In genomic region chr4:185846550-185847210, GRCh38 we compare ENCODE assay signal across 18 cellular contexts. TPM values are rescaled to one million over a fixed set of nuclear protein-coding genes. Genes with fewer than 3 reads are reported as not detected.
DNase-seq lines count a peak whose midpoint lies in the region; ATAC-seq and TF ChIP-seq lines count a peak whose summit lies in the region.
"Had no signal": no experiment of that assay in that cellular context is flagged by ENCODE, and none has a peak within 500 bp of the region (broad histone marks: within the 10 kb centered on the region; RNA-seq: fewer than 3 reads in every experiment).

No MANE protein-coding gene starts in this region.

- ATAC-seq in GM21528 (IDR thresholded peaks at IDR 0.05; ENCODE audit: low FRiP score, unreplicated experiment) (no peak), HG03571 (IDR thresholded peaks at IDR 0.05; ENCODE audit: unreplicated experiment) (no peak), HG03457 (IDR thresholded peaks at IDR 0.05; ENCODE audit: unreplicated experiment) (no peak)
- ATAC-seq: effector memory CD8-positive, alpha-beta T cell; T-helper 17 cell had no signal

- no peak for TF ChIP-seq CTCF in astrocyte of the spinal cord (IDR thresholded peaks at IDR 0.05; ENCODE audit: low read depth, low read length)

- H3K56ac ChIP-seq in mesendoderm (ENCODE audit: low read length) = no peak overlapping the region

- H3K4me1 ChIP-seq in ACC112 (ENCODE audit: control insufficient read depth, insufficient read depth, low read length, unreplicated experiment) (peaks cover 19% of the 10 kb centered on the region), mesendoderm (ENCODE audit: control insufficient read depth, low read depth, low read length) (peaks cover 6% of the 10 kb centered on the region)
- H3K4me1 ChIP-seq: testis had no signal

- in situ Hi-C loops in astrocyte of the spinal cord (cut with HindIII; ENCODE audit: low sequenced_read_pairs) = no loop called here
- in situ Hi-C loops in KBM-7 (cut with MboI; ENCODE audit: low pct_unique_long_range_greater_than_20kb, low sequenced_read_pairs) = no loop called here

- H3K27me3 ChIP-seq in ACC112 (ENCODE audit: insufficient read depth, low read length) (no peaks in the 10 kb centered on the region), mesendoderm (ENCODE audit: insufficient read depth, low read length, poor library complexity) (no peaks in the 10 kb centered on the region)
- H3K27me3 ChIP-seq: testis had no signal

- POLR2A ChIA-PET in HEK293T (lab: Yijun Ruan, JAX) = interaction anchor here (0.8 to 1.2 kb wide), 2 partner anchors 11 to 35 kb away, joined by 3 read pairs; partner anchors contain the start of gene SORBS2

- H2BK5ac ChIP-seq in mesendoderm (ENCODE audit: low read length) = no peak overlapping the region

- H2AFZ ChIP-seq in ACC112 (ENCODE audit: low read length, unreplicated experiment) = peak overlapping the region; percentile 14

- H3K4me3 ChIP-seq in ACC112 (ENCODE audit: low read depth, low read length) (no peak overlapping the region; the same call in 1 of the 2 replicates), astrocyte of the spinal cord (ENCODE audit: low read depth, low read length) (no peak overlapping the region), mesendoderm (ENCODE audit: low read length) (no peak overlapping the region)
- H3K4me3 ChIP-seq: skin epidermis, testis had no signal

- H4K5ac ChIP-seq in mesendoderm (ENCODE audit: low read length) = no peak overlapping the region

- WGBS in mesendoderm (ENCODE audit: extremely low coverage, insufficient coverage, low lambda C conversion rate) = no CpG with 5 or more reads among the region's 5 CpGs

- H2AK5ac ChIP-seq in mesendoderm (ENCODE audit: low read length) = no peak overlapping the region

- DNase-seq in HEK293T (ENCODE audit: extremely low spot score) (no peak), astrocyte of the spinal cord (ENCODE audit: low read depth, low spot score) (peak; percentile 14), mesendoderm (no peak), KBM-7 (no peak)
- DNase-seq: activated CD8-positive, alpha-beta memory T cell treated with anti-CD3 and anti-CD28 coated beads for 24 hours; activated naive CD8-positive, alpha-beta T cell treated with anti-CD3 and anti-CD28 coated beads, Interleukin-2, amount 10 ng/mL, durations not matched to agents 7 days and 5 days; central memory CD4-positive, alpha-beta T cell; effector memory CD8-positive, alpha-beta T cell; stimulated activated CD4-positive, alpha-beta T cell treated with anti-CD3 and anti-CD28 coated beads, Interleukin-4, amount 100 ng/mL, for 4 hours; stimulated activated CD8-positive, alpha-beta memory T cell treated with anti-CD3 and anti-CD28 coated beads, Interleukin-4, amount 100 ng/mL, for 48 hours; T-helper 17 cell; testis had no signal

- CTCF ChIA-PET in HEK293T (lab: Yijun Ruan, JAX) = interaction anchor here (0.7 kb wide), 1 partner anchor 89 kb away, joined by 3 read pairs; no protein-coding TSS in a partner anchor

- peak overlapping the region; percentile 73 for H2BK120ac ChIP-seq in mesendoderm (ENCODE audit: low read depth, low read length)

- H3K4ac ChIP-seq in mesendoderm (ENCODE audit: low read depth, low read length) = no peak overlapping the region

- H3K4me2 ChIP-seq in mesendoderm (ENCODE audit: low read length) = no peak overlapping the region

- H4K8ac ChIP-seq in mesendoderm (ENCODE audit: low read depth, low read length) = no peak overlapping the region

- H3K79me1 ChIP-seq in mesendoderm (ENCODE audit: low read length) = no peaks in the 10 kb centered on the region

- no peak overlapping the region for H3K9ac ChIP-seq in mesendoderm (ENCODE audit: low read length)

- no peak overlapping the region for H2BK15ac ChIP-seq in mesendoderm (replicated peaks; ENCODE audit: low read depth)

- H3K18ac ChIP-seq in mesendoderm (ENCODE audit: low read length) = no peak overlapping the region

- no peaks in the 10 kb centered on the region for H3K36me3 ChIP-seq in ACC112 (ENCODE audit: insufficient read depth, low read length)
- H3K36me3 ChIP-seq in mesendoderm (ENCODE audit: control insufficient read depth, insufficient read depth, low read length) = no peaks in the 10 kb centered on the region

- H3K79me2 ChIP-seq in ACC112 (ENCODE audit: control insufficient read depth, insufficient read depth, low read length, unreplicated experiment) (no peaks in the 10 kb centered on the region), mesendoderm (ENCODE audit: control insufficient read depth, insufficient read depth, low read length) (no peaks in the 10 kb centered on the region)

- H3K23ac ChIP-seq in mesendoderm (ENCODE audit: low read length) = no peak overlapping the region

- peak overlapping the region; percentile 66 for H3K27ac ChIP-seq in ACC112 (ENCODE audit: low read depth, low read length)
- no peak overlapping the region for H3K27ac ChIP-seq in mesendoderm (ENCODE audit: low read depth, low read length)
- H3K27ac ChIP-seq: testis had no signal

TF ChIP-seq in HEK293T, 16 proteins besides CTCF, POLR2A, EP300 and RAD21:
- no peak for TF ChIP-seq TARDBP (IDR thresholded peaks at IDR 0.05)
- TF ChIP-seq, protein P1, sequence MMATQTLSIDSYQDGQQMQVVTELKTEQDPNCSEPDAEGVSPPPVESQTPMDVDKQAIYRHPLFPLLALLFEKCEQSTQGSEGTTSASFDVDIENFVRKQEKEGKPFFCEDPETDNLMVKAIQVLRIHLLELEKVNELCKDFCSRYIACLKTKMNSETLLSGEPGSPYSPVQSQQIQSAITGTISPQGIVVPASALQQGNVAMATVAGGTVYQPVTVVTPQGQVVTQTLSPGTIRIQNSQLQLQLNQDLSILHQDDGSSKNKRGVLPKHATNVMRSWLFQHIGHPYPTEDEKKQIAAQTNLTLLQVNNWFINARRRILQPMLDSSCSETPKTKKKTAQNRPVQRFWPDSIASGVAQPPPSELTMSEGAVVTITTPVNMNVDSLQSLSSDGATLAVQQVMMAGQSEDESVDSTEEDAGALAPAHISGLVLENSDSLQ (IDR thresholded peaks at IDR 0.05) = 0 out of 2 replicates have a peak, but pooled peaks have one; percentile 19
- no peak for TF ChIP-seq SP1 (IDR thresholded peaks at IDR 0.05)
TF ChIP-seq in HEK293T: peak in this region for 1.

RNA-seq across cellular contexts. Expression of gene SORBS2, which starts 34.7 kb away (rescaled TPM):
- 0.67 TPM for polyA plus RNA-seq in mesendoderm (2013, experiment 1 of 2)
- polyA plus RNA-seq in mesendoderm (2013, experiment 2 of 2) = 0.76 TPM
- polyA plus RNA-seq: IgD-negative memory B cell had no signal
